Comparison of ENCODE assay signal across 13 cellular contexts in genomic region chr6:78598966-78599365, GRCh38.
DNase-seq lines count a peak whose midpoint lies in the region; ATAC-seq, FAIRE-seq and TF ChIP-seq lines count a peak whose summit lies in the region.
"Had no signal": no experiment of that assay in that cellular context is flagged by ENCODE, and none has a peak within 500 bp of the region (broad histone marks: within the 10 kb centered on the region; RNA-seq: fewer than 3 reads in every experiment).

No MANE protein-coding gene starts in this region.

- H4K20me1 ChIP-seq in smooth muscle cell (ENCODE audit: low read depth) = no peaks in the 10 kb centered on the region

- H3K27ac Mint-ChIP-seq in Calu3 (ENCODE audit: unreplicated experiment) = peak overlapping the region; percentile 96
- H3K27ac Mint-ChIP-seq in activated naive CD4-positive, alpha-beta T cell treated with anti-CD3 and anti-CD28 coated beads, Interleukin-2, amount 10 ng/mL, durations not matched to agents 7 days and 5 days = no peak overlapping the region
- H3K27ac Mint-ChIP-seq: GM23338, memory B cell had no signal

- CTCF ChIA-PET in Calu3 (lab: Charles Lee) = interaction anchor here (0.6 to 2.0 kb wide), 8 partner anchors 9 to 380 kb away, joined by 3 to 10 read pairs (median 4); no protein-coding TSS in a partner anchor
- CTCF ChIA-PET in activated naive CD4-positive, alpha-beta T cell treated with anti-CD3 and anti-CD28 coated beads, Interleukin-2, amount 10 ng/mL, durations not matched to agents 7 days and 5 days (lab: Charles Lee) = no interaction called here

- no TSS peak for BruUV-seq in Calu3 (replicated peaks; lab: Mats Ljungman, UMichigan)

- no peaks in the 10 kb centered on the region for H3K27me3 ChIP-seq in smooth muscle cell (ENCODE audit: low read depth)
- H3K27me3 ChIP-seq: sigmoid colon had no signal

- DNase-seq in Calu3 = peak; percentile 86
- DNase-seq in NCI-H226 = peak; percentile 95
- DNase-seq in mucosa of gallbladder (ENCODE audit: low spot score) = peak; percentile 22
- DNase-seq in activated naive CD4-positive, alpha-beta T cell treated with anti-CD3 and anti-CD28 coated beads, Interleukin-2, amount 10 ng/mL, durations not matched to agents 7 days and 5 days = no peak
- no peak for DNase-seq in smooth muscle cell (lab: John Stamatoyannopoulos, UW; ENCODE audit: unreplicated experiment)
- DNase-seq: NCI-H1436, sigmoid colon had no signal

- TF ChIP-seq CTCF in Calu3 (IDR thresholded peaks at IDR 0.05; ENCODE audit: unreplicated experiment) (no peak), smooth muscle cell (IDR thresholded peaks at IDR 0.05; ENCODE audit: borderline replicate concordance, insufficient read depth, poor library complexity, severe bottlenecking) (no peak)

- no peak overlapping the region for H3K4me3 Mint-ChIP-seq in Calu3 (ENCODE audit: low read depth, unreplicated experiment)
- no peak overlapping the region for H3K4me3 Mint-ChIP-seq in activated naive CD4-positive, alpha-beta T cell treated with anti-CD3 and anti-CD28 coated beads, Interleukin-2, amount 10 ng/mL, durations not matched to agents 7 days and 5 days
- H3K4me3 Mint-ChIP-seq: GM23338, memory B cell had no signal

- no peaks in the 10 kb centered on the region for H3K4me1 ChIP-seq in smooth muscle cell (ENCODE audit: low read depth)
- H3K4me1 ChIP-seq: sigmoid colon had no signal

- H3K9ac ChIP-seq in smooth muscle cell (ENCODE audit: low read depth) = no peak overlapping the region

- no peak overlapping the region for H3K4me3 ChIP-seq in smooth muscle cell
- H3K4me3 ChIP-seq: GM23338, sigmoid colon had no signal

- no peaks in the 10 kb centered on the region for H3K9me3 ChIP-seq in smooth muscle cell (replicated peaks; ENCODE audit: low read depth)
- H3K9me3 ChIP-seq: sigmoid colon had no signal

- WGBS in smooth muscle cell (ENCODE audit: low lambda C conversion rate) = 11% methylated on average over 1 of the region's 1 CpG

- FAIRE-seq in endometrium (lab: Jason Lieb, UNC) = peak; percentile 80

- peaks cover 3% of the 10 kb centered on the region for H3F3A ChIP-seq in smooth muscle cell (ENCODE audit: low read depth)

- no peak overlapping the region for H2AFZ ChIP-seq in smooth muscle cell (ENCODE audit: low read depth)
- H2AFZ ChIP-seq: GM23338 had no signal

- no peaks in the 10 kb centered on the region for H3K79me2 ChIP-seq in smooth muscle cell (ENCODE audit: low read depth)

- no peak overlapping the region for H3K27ac ChIP-seq in smooth muscle cell (ENCODE audit: low read depth)
- H3K27ac ChIP-seq: HL-60 had no signal

- H3K27me3 Mint-ChIP-seq in Calu3 (ENCODE audit: unreplicated experiment) = no peaks in the 10 kb centered on the region
- H3K27me3 Mint-ChIP-seq in activated naive CD4-positive, alpha-beta T cell treated with anti-CD3 and anti-CD28 coated beads, Interleukin-2, amount 10 ng/mL, durations not matched to agents 7 days and 5 days = no peaks in the 10 kb centered on the region
- H3K27me3 Mint-ChIP-seq: memory B cell had no signal

- no peaks in the 10 kb centered on the region for H3K36me3 ChIP-seq in smooth muscle cell (ENCODE audit: low read depth)
- H3K36me3 ChIP-seq: sigmoid colon had no signal

- no peak overlapping the region for H3K4me2 ChIP-seq in smooth muscle cell
- H3K4me2 ChIP-seq: GM23338 had no signal

- peaks cover 10% of the 10 kb centered on the region for H3K36me3 Mint-ChIP-seq in Calu3 (ENCODE audit: insufficient read depth, unreplicated experiment)
- no peaks in the 10 kb centered on the region for H3K36me3 Mint-ChIP-seq in activated naive CD4-positive, alpha-beta T cell treated with anti-CD3 and anti-CD28 coated beads, Interleukin-2, amount 10 ng/mL, durations not matched to agents 7 days and 5 days
- H3K36me3 Mint-ChIP-seq: memory B cell had no signal

- intact Hi-C loops in Calu3 (cut with micrococcal nuclease; ENCODE audit: unreplicated experiment) = loop anchor here (1.0 kb wide), 1 partner anchor 33 kb away; no protein-coding TSS in a partner anchor

- ATAC-seq in HG02840 (IDR thresholded peaks at IDR 0.05; ENCODE audit: low FRiP score, unreplicated experiment) = no peak
- ATAC-seq in HG03469 (IDR thresholded peaks at IDR 0.05; ENCODE audit: unreplicated experiment) = no peak
- ATAC-seq: GM23338 had no signal

- H3K9me3 Mint-ChIP-seq in Calu3 (ENCODE audit: low read depth, unreplicated experiment) = peaks cover 8% of the 10 kb centered on the region
- H3K9me3 Mint-ChIP-seq in activated naive CD4-positive, alpha-beta T cell treated with anti-CD3 and anti-CD28 coated beads, Interleukin-2, amount 10 ng/mL, durations not matched to agents 7 days and 5 days = no peaks in the 10 kb centered on the region
- H3K9me3 Mint-ChIP-seq: GM23338, memory B cell had no signal

- H3K4me1 Mint-ChIP-seq in Calu3 (ENCODE audit: low read depth, unreplicated experiment) = peaks cover 75% of the 10 kb centered on the region
- no peaks in the 10 kb centered on the region for H3K4me1 Mint-ChIP-seq in activated naive CD4-positive, alpha-beta T cell treated with anti-CD3 and anti-CD28 coated beads, Interleukin-2, amount 10 ng/mL, durations not matched to agents 7 days and 5 days
- H3K4me1 Mint-ChIP-seq: GM23338, memory B cell had no signal

Comparison
In these comparisons a context has a peak if more than half of its experiments do, and no peak if none do; other contexts are left out.
1. DNase-seq: peak in Calu3 (single experiment), NCI-H226 (single experiment) and mucosa of gallbladder (single experiment); none in activated naive CD4-positive, alpha-beta T cell treated with anti-CD3 and anti-CD28 coated beads, Interleukin-2, amount 10 ng/mL, durations not matched to agents 7 days and 5 days (single experiment) and smooth muscle cell (single experiment).